In the genomic region with DNA sequence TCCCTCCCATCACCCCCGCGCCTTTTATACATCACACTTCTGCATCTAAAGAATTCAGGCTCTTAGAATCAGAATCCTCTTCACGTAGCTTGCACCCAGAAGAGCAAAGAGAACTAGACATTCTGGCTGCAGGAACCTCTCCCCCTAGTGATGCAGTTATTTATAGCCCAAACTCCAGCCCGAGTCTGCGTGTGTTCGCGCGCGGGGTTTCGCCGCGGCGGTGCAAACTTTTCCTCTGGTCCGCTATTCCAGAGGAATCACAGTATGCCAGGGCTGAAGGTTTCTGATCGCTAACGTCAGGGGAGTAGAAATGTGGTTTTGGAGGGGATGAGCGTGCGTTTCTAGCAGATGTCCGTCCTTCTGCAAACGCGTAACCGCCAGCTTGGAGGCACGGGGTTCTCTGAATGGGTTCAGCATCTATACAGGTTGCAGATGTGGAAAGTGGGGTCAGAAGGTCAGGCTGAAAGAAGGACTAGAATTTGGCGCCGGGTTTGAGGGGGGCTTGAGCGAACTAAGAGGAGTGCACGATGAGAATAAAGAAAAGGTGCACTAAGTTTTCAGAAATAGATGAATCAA, we compare ENCODE assay signal across 8 cellular contexts. TPM values are rescaled to one million over a fixed set of nuclear protein-coding genes. Genes with fewer than 3 reads are reported as not detected.
A peak's percentile ranks its signal among the peaks of the same experiment; 100 is the strongest.
DNase-seq lines count a peak whose midpoint lies in the region; ATAC-seq and TF ChIP-seq lines count a peak whose summit lies in the region.

No MANE protein-coding gene starts in this region.

- POLR2A ChIA-PET in A673 (lab: Charles Lee; ENCODE audit: low non-redundant PET) = no interaction called here

- H3K4me2 ChIP-seq in H9 (ENCODE audit: insufficient read depth, insufficient read length, low read length) (peak overlapping the region; percentile 99), mesendoderm (ENCODE audit: low read length) (peak overlapping the region; percentile 99)

- H4K91ac ChIP-seq in H9 (ENCODE audit: insufficient read length, low read depth, low read length) = no peak overlapping the region

- H3K9ac ChIP-seq in H9 (ENCODE audit: extremely low read depth, insufficient read length, low read length) (no peak overlapping the region), mesendoderm (ENCODE audit: low read length) (peak overlapping the region; percentile 26)

- no peak overlapping the region for H3T11ph ChIP-seq in H9 (ENCODE audit: low read length)

- H3K4ac ChIP-seq in H9 (ENCODE audit: low read depth, low read length) (no peak overlapping the region), mesendoderm (ENCODE audit: low read depth, low read length) (no peak overlapping the region)

- H3K23ac ChIP-seq in H9 (ENCODE audit: insufficient read length, low read depth, low read length) (no peak overlapping the region), mesendoderm (ENCODE audit: low read length) (peak overlapping the region; percentile 75)

- no peak overlapping the region for H2AFZ ChIP-seq in H9 (ENCODE audit: low read length)

- H3K18ac ChIP-seq in H9 (ENCODE audit: insufficient read length, low read depth, low read length) = no peak overlapping the region
- H3K18ac ChIP-seq in mesendoderm (ENCODE audit: low read length) = no peak overlapping the region

- H3K4me1 Mint-ChIP-seq in H9 = peaks cover 23 to 30% of the 10 kb centered on the region in 2 experiments

- H4K8ac ChIP-seq in H9 (replicated peaks; ENCODE audit: insufficient read length, low read depth, low read length) (no peak overlapping the region), mesendoderm (ENCODE audit: low read depth, low read length) (no peak overlapping the region)

- CTCF ChIA-PET in A673 (lab: Charles Lee) = interaction anchor here (0.8 kb wide), 1 partner anchor 607 kb away, joined by 4 read pairs; no protein-coding TSS in a partner anchor

- H3K79me2 ChIP-seq in H9 (ENCODE audit: insufficient read depth, low read length) (no peaks in the 10 kb centered on the region), mesendoderm (ENCODE audit: control insufficient read depth, insufficient read depth, low read length) (no peaks in the 10 kb centered on the region)

- no peak overlapping the region for H2BK120ac ChIP-seq in H9 (ENCODE audit: low read depth, low read length, poor library complexity, severe bottlenecking)
- no peak overlapping the region for H2BK120ac ChIP-seq in mesendoderm (ENCODE audit: low read depth, low read length)

- H3K23me2 ChIP-seq in H9 (ENCODE audit: insufficient read length, low read depth, low read length, poor library complexity, severe bottlenecking) = peaks cover 18% of the 10 kb centered on the region

- no peak overlapping the region for H2BK20ac ChIP-seq in H9 (ENCODE audit: low read depth, low read length, poor library complexity, severe bottlenecking)

- peaks cover 34% of the 10 kb centered on the region for H3K27me3 Mint-ChIP-seq in H9 (ENCODE audit: low read depth)

- peak; percentile 50 for TF ChIP-seq CTCF in A673 (conservative IDR thresholded peaks at IDR 0.05; ENCODE audit: low read depth, low read length)
- TF ChIP-seq CTCF in H9 (conservative IDR thresholded peaks at IDR 0.05) = no peak
- TF ChIP-seq CTCF in astrocyte of the spinal cord (IDR thresholded peaks at IDR 0.05; ENCODE audit: low read depth, low read length) = peak; percentile 48
- no peak for TF ChIP-seq CTCF in body of pancreas (IDR thresholded peaks at IDR 0.05)

- intact Hi-C loops in A673 (cut with micrococcal nuclease; ENCODE audit: unreplicated experiment) (loop anchor here (2.0 kb wide), 1 partner anchor 377 kb away; no protein-coding TSS in a partner anchor), body of pancreas (cut with DNase I) (no loop called here)

- H3K14ac ChIP-seq in H9 (ENCODE audit: insufficient read depth, low read length) = no peak overlapping the region

- H3K9me3 ChIP-seq in A673 (ENCODE audit: low read depth, low read length, poor library complexity, severe bottlenecking) (no peaks in the 10 kb centered on the region), H9 (ENCODE audit: control insufficient read depth, low read depth, low read length) (no peaks in the 10 kb centered on the region), body of pancreas (no peaks in the 10 kb centered on the region)

- H3K4me3 ChIP-seq in A673 (ENCODE audit: low read depth, low read length, poor library complexity, severe bottlenecking) (peak overlapping the region; percentile 84), astrocyte of the spinal cord (ENCODE audit: low read depth, low read length) (peak overlapping the region; percentile 69), mesendoderm (ENCODE audit: low read length) (peak overlapping the region; percentile 55), body of pancreas (no peak overlapping the region)

- ATAC-seq in GM19351 (IDR thresholded peaks at IDR 0.05; ENCODE audit: unreplicated experiment) (no peak), body of pancreas (no peak)

- no peak overlapping the region for H4K5ac ChIP-seq in H9 (ENCODE audit: insufficient read length, low read depth, low read length)
- no peak overlapping the region for H4K5ac ChIP-seq in mesendoderm (ENCODE audit: low read length)

- H2AK5ac ChIP-seq in H9 (ENCODE audit: insufficient read length, low read length) (no peak overlapping the region), mesendoderm (ENCODE audit: low read length) (no peak overlapping the region)

- peak overlapping the region; percentile 87 to 98 for H3K4me3 Mint-ChIP-seq in H9

- peak; percentile 74 for DNase-seq in A673 (ENCODE audit: low spot score)
- no peak for DNase-seq in H9
- peak; percentile 70 for DNase-seq in astrocyte of the spinal cord (ENCODE audit: low read depth, low spot score)
- DNase-seq in mesendoderm = no peak
- no peak for DNase-seq in NCI-H187 treated with DMSO at 0.1 percent for 48 hours (lab: John Stamatoyannopoulos, UW)
- DNase-seq in LoVo (ENCODE audit: low spot score) = no peak
- DNase-seq in body of pancreas = no peak

- peaks cover 0 to 2% (median 0%) of the 10 kb centered on the region in 3 experiments; a peak in 1 of 7 replicates for H3K36me3 Mint-ChIP-seq in H9 (ENCODE audit: insufficient read depth in 1 of 3, low read depth in 3 of 3)

- no peak overlapping the region for H3K27ac Mint-ChIP-seq in H9

- no peak overlapping the region for H3K27ac ChIP-seq in A673 (ENCODE audit: low read depth, low read length, poor library complexity, severe bottlenecking)
- H3K27ac ChIP-seq in H9 (ENCODE audit: insufficient read length, low read depth, low read length) = no peak overlapping the region
- no peak overlapping the region for H3K27ac ChIP-seq in mesendoderm (ENCODE audit: low read depth, low read length)
- H3K27ac ChIP-seq in body of pancreas = no peak overlapping the region

- in situ Hi-C loops in astrocyte of the spinal cord (cut with HindIII; ENCODE audit: low sequenced_read_pairs) = no loop called here

- H2BK15ac ChIP-seq in H9 (ENCODE audit: low read depth, low read length) = no peak overlapping the region
- H2BK15ac ChIP-seq in mesendoderm (replicated peaks; ENCODE audit: low read depth) = no peak overlapping the region

- H3K79me1 ChIP-seq in H9 (ENCODE audit: insufficient read depth, low read depth, low read length, poor library complexity, severe bottlenecking) (no peaks in the 10 kb centered on the region), mesendoderm (ENCODE audit: low read length) (no peaks in the 10 kb centered on the region)

- H4K20me1 ChIP-seq in H9 (ENCODE audit: control insufficient read depth, insufficient read depth, insufficient read length) = no peaks in the 10 kb centered on the region

- H3K4me1 ChIP-seq in A673 (ENCODE audit: insufficient read depth, low read length, poor library complexity, severe bottlenecking) (peaks cover 20% of the 10 kb centered on the region), H9 (ENCODE audit: insufficient read depth, low read length) (no peaks in the 10 kb centered on the region), mesendoderm (ENCODE audit: control insufficient read depth, low read depth, low read length) (no peaks in the 10 kb centered on the region), body of pancreas (peaks cover 41% of the 10 kb centered on the region)

- H3K56ac ChIP-seq in H9 (ENCODE audit: insufficient read length, low read depth, low read length) (no peak overlapping the region), mesendoderm (ENCODE audit: low read length) (peak overlapping the region; percentile 53)

- H3K36me3 ChIP-seq in A673 (ENCODE audit: insufficient read depth, low read length, poor library complexity, severe bottlenecking) (no peaks in the 10 kb centered on the region), mesendoderm (ENCODE audit: control insufficient read depth, insufficient read depth, low read length) (no peaks in the 10 kb centered on the region), body of pancreas (replicated peaks in 1 of 2; ENCODE audit: insufficient read depth in 1 of 2, low read depth in 2 of 2) (no peaks in the 10 kb centered on the region)

- no peak overlapping the region for H2BK12ac ChIP-seq in H9 (ENCODE audit: insufficient read length, low read depth, low read length)

- no peak for TF ChIP-seq POLR2A in body of pancreas (IDR thresholded peaks at IDR 0.05)

- BruUV-seq in A673 (replicated peaks; lab: Mats Ljungman, UMichigan) = no TSS peak

- peaks cover 0 to 4% of the 10 kb centered on the region in 2 experiments; a peak in 1 of 5 replicates for H3K9me3 Mint-ChIP-seq in H9

- H3K27me3 ChIP-seq in A673 (replicated peaks; ENCODE audit: insufficient read depth, low read depth, low read length, poor library complexity) (peaks cover 4% of the 10 kb centered on the region), H9 (ENCODE audit: insufficient read depth, low read length) (peaks cover 9% of the 10 kb centered on the region), mesendoderm (ENCODE audit: insufficient read depth, low read length, poor library complexity) (no peaks in the 10 kb centered on the region), body of pancreas (peaks cover 0 to 42% of the 10 kb centered on the region in 2 donors)

- WGBS in H9 (ENCODE audit: extremely low coverage, insufficient read length, low lambda C conversion rate) = no CpG with 5 or more reads among the region's 27 CpGs
- no CpG with 5 or more reads among the region's 27 CpGs for WGBS in mesendoderm (ENCODE audit: extremely low coverage, insufficient coverage, low lambda C conversion rate)
- 2 to 3% methylated on average over 27 of the region's 27 CpGs for WGBS in body of pancreas, 2 donors

- H2BK5ac ChIP-seq in H9 (ENCODE audit: insufficient read length, low read length) = no peak overlapping the region
- H2BK5ac ChIP-seq in mesendoderm (ENCODE audit: low read length) = no peak overlapping the region

RNA-seq across cellular contexts. Expression of a gene that starts 1.9 kb away (rescaled TPM):
- total RNA-seq in A673 (2021) (8.4 and 10.7 TPM in 2 replicates), H9 (2021) (9.4 and 9.5 TPM in 2 replicates), body of pancreas (under 1 TPM; 0.26 to 0.33 TPM)
- 4.0 TPM for polyA plus RNA-seq in mesendoderm (2013, experiment 1 of 2)
- 3.9 TPM for polyA plus RNA-seq in mesendoderm (2013, experiment 2 of 2)

Comparison
In these comparisons a context has a peak if more than half of its experiments do, and no peak if none do; other contexts are left out.
1. DNase-seq: peak in A673 (single experiment) and astrocyte of the spinal cord (single experiment); none in H9 (single experiment), mesendoderm (single experiment), NCI-H187 treated with DMSO at 0.1 percent for 48 hours (single experiment), LoVo (single experiment) and body of pancreas (0 of 4).
2. H3K4me3 ChIP-seq: peak in A673 (single experiment), astrocyte of the spinal cord (single experiment) and mesendoderm (single experiment); none in body of pancreas (0 of 2).
3. CTCF ChIP-seq: peak in A673 (single experiment) and astrocyte of the spinal cord (single experiment); none in H9 (single experiment) and body of pancreas (0 of 7).